ENCODE assay signal across 17 cellular contexts in genomic region chr7:127678330-127678729, GRCh38. TPM values are rescaled to one million over a fixed set of nuclear protein-coding genes. Genes with fewer than 3 reads are reported as not detected.
DNase-seq lines count a peak whose midpoint lies in the region; ATAC-seq and TF ChIP-seq lines count a peak whose summit lies in the region.
"Had no signal": no experiment of that assay in that cellular context is flagged by ENCODE, and none has a peak within 500 bp of the region (broad histone marks: within the 10 kb centered on the region; RNA-seq: fewer than 3 reads in every experiment).

No MANE protein-coding gene starts in this region.

- no peaks in the 10 kb centered on the region for H3K27me3 Mint-ChIP-seq in activated T-helper 2 cell treated with anti-CD3 and anti-CD28 coated beads, Interferon-gamma antibody, Interleukin-2, Interleukin-4, amounts not matched to agents 10 μg/mL and 5 μg/mL and 100 μg/mL, durations not matched to agents 14 hours and 24 hours and 36 hours (ENCODE audit: low read depth)
- H3K27me3 Mint-ChIP-seq: IgD-negative memory B cell had no signal

- H3K9me3 Mint-ChIP-seq in activated T-helper 2 cell treated with anti-CD3 and anti-CD28 coated beads, Interferon-gamma antibody, Interleukin-2, Interleukin-4, amounts not matched to agents 10 μg/mL and 5 μg/mL and 100 μg/mL, durations not matched to agents 14 hours and 24 hours and 36 hours: peaks cover 16% of the 10 kb centered on the region

- peaks cover 46% of the 10 kb centered on the region for H3K4me1 Mint-ChIP-seq in activated T-helper 2 cell treated with anti-CD3 and anti-CD28 coated beads, Interferon-gamma antibody, Interleukin-2, Interleukin-4, amounts not matched to agents 10 μg/mL and 5 μg/mL and 100 μg/mL, durations not matched to agents 14 hours and 24 hours and 36 hours (ENCODE audit: low read depth)

- peaks cover 75% of the 10 kb centered on the region for H3K36me3 Mint-ChIP-seq in activated T-helper 2 cell treated with anti-CD3 and anti-CD28 coated beads, Interferon-gamma antibody, Interleukin-2, Interleukin-4, amounts not matched to agents 10 μg/mL and 5 μg/mL and 100 μg/mL, durations not matched to agents 14 hours and 24 hours and 36 hours (ENCODE audit: low read depth)

- ATAC-seq in HG02678 (IDR thresholded peaks at IDR 0.05; ENCODE audit: unreplicated experiment) (peak; percentile 12), SK-N-SH treated with all-trans-retinoic acid at 6 μM for 48 hours (no peak), GM18505 (IDR thresholded peaks at IDR 0.05; ENCODE audit: unreplicated experiment) (no peak)
- ATAC-seq: body of pancreas had no signal

- peak; percentile 50 for DNase-seq in Daoy (ENCODE audit: low read depth)
- DNase-seq in activated T-helper 2 cell treated with anti-CD3 and anti-CD28 coated beads, Interferon-gamma antibody, Interleukin-2, Interleukin-4, amounts not matched to agents 10 μg/mL and 5 μg/mL and 100 μg/mL, durations not matched to agents 14 hours and 24 hours and 36 hours (ENCODE audit: low spot score): no peak
- DNase-seq in iris pigment epithelial cell (ENCODE audit: low read depth): peak; percentile 37
- no peak for DNase-seq in HUDEP-2 (lab: John Stamatoyannopoulos, UW; ENCODE audit: unreplicated experiment in 76 of 76)
- DNase-seq: activated CD4-positive, alpha-beta T cell treated with anti-CD3 and anti-CD28 coated beads for 1 hour; body of pancreas; NCI-H1105 treated with DMSO at 0.1 percent for 48 hours; NCI-H524; RPMI8226; sigmoid colon; stimulated activated CD4-positive, alpha-beta T cell treated with anti-CD3 and anti-CD28 coated beads, Interleukin-4, amount 100 ng/mL, for 1 hour; transverse colon had no signal

- no peak overlapping the region for H3K4me3 Mint-ChIP-seq in activated T-helper 2 cell treated with anti-CD3 and anti-CD28 coated beads, Interferon-gamma antibody, Interleukin-2, Interleukin-4, amounts not matched to agents 10 μg/mL and 5 μg/mL and 100 μg/mL, durations not matched to agents 14 hours and 24 hours and 36 hours (ENCODE audit: low read depth)
- H3K4me3 Mint-ChIP-seq: CD14-positive monocyte had no signal

- no peak for TF ChIP-seq POLR2A in GM18505 (IDR thresholded peaks at IDR 0.05; ENCODE audit: borderline replicate concordance, extremely low read depth, insufficient read depth, insufficient read length)

- intact Hi-C loops in activated T-helper 2 cell treated with anti-CD3 and anti-CD28 coated beads, Interferon-gamma antibody, Interleukin-2, Interleukin-4, amounts not matched to agents 10 μg/mL and 5 μg/mL and 100 μg/mL, durations not matched to agents 14 hours and 24 hours and 36 hours (cut with micrococcal nuclease): no loop called here

- peak overlapping the region; percentile 17 for H3K27ac Mint-ChIP-seq in activated T-helper 2 cell treated with anti-CD3 and anti-CD28 coated beads, Interferon-gamma antibody, Interleukin-2, Interleukin-4, amounts not matched to agents 10 μg/mL and 5 μg/mL and 100 μg/mL, durations not matched to agents 14 hours and 24 hours and 36 hours

TF ChIP-seq in SK-N-SH treated with all-trans-retinoic acid at 6 μM for 48 hours, 23 proteins besides CTCF, POLR2A, EP300 and RAD21:
- TF ChIP-seq CSDC2 (CRISPR knock-in tag; IDR thresholded peaks at IDR 0.05) (no peak), PPARA (CRISPR knock-in tag; IDR thresholded peaks at IDR 0.05; ENCODE audit: borderline replicate concordance) (no peak), OSR1 (CRISPR knock-in tag; IDR thresholded peaks at IDR 0.05) (no peak), TSHZ2 (CRISPR knock-in tag; IDR thresholded peaks at IDR 0.05) (no peak), PATZ1 (CRISPR knock-in tag; IDR thresholded peaks at IDR 0.05; ENCODE audit: borderline replicate concordance) (no peak), RARB (CRISPR knock-in tag; IDR thresholded peaks at IDR 0.05) (no peak), SNAI2 (CRISPR knock-in tag; IDR thresholded peaks at IDR 0.05) (no peak), BACH2 (CRISPR knock-in tag; IDR thresholded peaks at IDR 0.05; ENCODE audit: borderline replicate concordance) (no peak), ZNF70 (CRISPR knock-in tag; IDR thresholded peaks at IDR 0.05) (no peak), ZNF565 (CRISPR knock-in tag; conservative IDR thresholded peaks at IDR 0.05; ENCODE audit: low read depth) (no peak)
- TF ChIP-seq, protein P1, sequence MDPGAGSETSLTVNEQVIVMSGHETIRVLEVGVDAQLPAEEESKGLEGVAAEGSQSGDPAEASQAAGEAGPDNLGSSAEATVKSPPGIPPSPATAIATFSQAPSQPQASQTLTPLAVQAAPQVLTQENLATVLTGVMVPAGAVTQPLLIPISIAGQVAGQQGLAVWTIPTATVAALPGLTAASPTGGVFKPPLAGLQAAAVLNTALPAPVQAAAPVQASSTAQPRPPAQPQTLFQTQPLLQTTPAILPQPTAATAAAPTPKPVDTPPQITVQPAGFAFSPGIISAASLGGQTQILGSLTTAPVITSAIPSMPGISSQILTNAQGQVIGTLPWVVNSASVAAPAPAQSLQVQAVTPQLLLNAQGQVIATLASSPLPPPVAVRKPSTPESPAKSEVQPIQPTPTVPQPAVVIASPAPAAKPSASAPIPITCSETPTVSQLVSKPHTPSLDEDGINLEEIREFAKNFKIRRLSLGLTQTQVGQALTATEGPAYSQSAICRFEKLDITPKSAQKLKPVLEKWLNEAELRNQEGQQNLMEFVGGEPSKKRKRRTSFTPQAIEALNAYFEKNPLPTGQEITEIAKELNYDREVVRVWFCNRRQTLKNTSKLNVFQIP (CRISPR knock-in tag; IDR thresholded peaks at IDR 0.05; ENCODE audit: borderline replicate concordance, low read depth): no peak
- TF ChIP-seq, protein P2, sequence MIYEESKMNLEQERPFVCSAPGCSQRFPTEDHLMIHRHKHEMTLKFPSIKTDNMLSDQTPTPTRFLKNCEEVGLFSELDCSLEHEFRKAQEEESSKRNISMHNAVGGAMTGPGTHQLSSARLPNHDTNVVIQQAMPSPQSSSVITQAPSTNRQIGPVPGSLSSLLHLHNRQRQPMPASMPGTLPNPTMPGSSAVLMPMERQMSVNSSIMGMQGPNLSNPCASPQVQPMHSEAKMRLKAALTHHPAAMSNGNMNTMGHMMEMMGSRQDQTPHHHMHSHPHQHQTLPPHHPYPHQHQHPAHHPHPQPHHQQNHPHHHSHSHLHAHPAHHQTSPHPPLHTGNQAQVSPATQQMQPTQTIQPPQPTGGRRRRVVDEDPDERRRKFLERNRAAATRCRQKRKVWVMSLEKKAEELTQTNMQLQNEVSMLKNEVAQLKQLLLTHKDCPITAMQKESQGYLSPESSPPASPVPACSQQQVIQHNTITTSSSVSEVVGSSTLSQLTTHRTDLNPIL (CRISPR knock-in tag; IDR thresholded peaks at IDR 0.05; ENCODE audit: low read depth): no peak

RNA-seq across cellular contexts. Expression of gene SND1, which starts 26.3 kb away (rescaled TPM):
- 228 and 229 TPM in 2 replicates for total RNA-seq in Daoy (2014; rRNA removed; shearing (Covaris generic))
- 311 TPM in 2 replicates for total RNA-seq in activated T-helper 2 cell treated with anti-CD3 and anti-CD28 coated beads, Interferon-gamma antibody, Interleukin-2, Interleukin-4, amounts not matched to agents 10 μg/mL and 5 μg/mL and 100 μg/mL, durations not matched to agents 14 hours and 24 hours and 36 hours

Comparison
In these comparisons a context has a peak if more than half of its experiments do, and no peak if none do; other contexts are left out.
1. DNase-seq: peak in Daoy (single experiment) and iris pigment epithelial cell (single experiment); none in activated T-helper 2 cell treated with anti-CD3 and anti-CD28 coated beads, Interferon-gamma antibody, Interleukin-2, Interleukin-4, amounts not matched to agents 10 μg/mL and 5 μg/mL and 100 μg/mL, durations not matched to agents 14 hours and 24 hours and 36 hours (single experiment) and HUDEP-2 (0 of 76).